In genomic region chr4:84325625-84326024, GRCh38 we compare ENCODE assay signal across 2 cellular contexts.
TF ChIP-seq lines count a peak whose summit lies in the region.

No MANE protein-coding gene starts in this region.

TF ChIP-seq in GM23338, 12 proteins besides CTCF, POLR2A, EP300 and RAD21 (continued from another document):
- TF ChIP-seq REST (IDR thresholded peaks at IDR 0.05; ENCODE audit: unreplicated experiment) (no peak), POLR2AphosphoS5 (IDR thresholded peaks at IDR 0.05; ENCODE audit: low read depth) (no peak), JUNB (IDR thresholded peaks at IDR 0.05; ENCODE audit: unreplicated experiment) (no peak), EZH2phosphoT487 (IDR thresholded peaks at IDR 0.05; ENCODE audit: unreplicated experiment) (no peak), ZNF114 (CRISPR knock-in tag; IDR thresholded peaks at IDR 0.05) (no peak), ETS1 (IDR thresholded peaks at IDR 0.05) (no peak), NANOG (IDR thresholded peaks at IDR 0.05; ENCODE audit: borderline replicate concordance) (no peak), ZNF462 (CRISPR knock-in tag; IDR thresholded peaks at IDR 0.05) (no peak), CREB1 (CRISPR knock-in tag; IDR thresholded peaks at IDR 0.05; ENCODE audit: low read depth) (no peak), STAT1 (IDR thresholded peaks at IDR 0.05; ENCODE audit: unreplicated experiment) (no peak), ZNF331 (CRISPR knock-in tag; IDR thresholded peaks at IDR 0.05; ENCODE audit: low read depth) (no peak)

TF ChIP-seq in H1, 55 proteins besides CTCF, POLR2A, EP300 and RAD21 (continued from another document):
- TF ChIP-seq EGR1 (IDR thresholded peaks at IDR 0.05; ENCODE audit: borderline replicate concordance, low read depth, low read length) (no peak), CHD2 (IDR thresholded peaks at IDR 0.05; ENCODE audit: low read length) (no peak)
